ENCODE assay signal across 8 cellular contexts in the genomic region with DNA sequence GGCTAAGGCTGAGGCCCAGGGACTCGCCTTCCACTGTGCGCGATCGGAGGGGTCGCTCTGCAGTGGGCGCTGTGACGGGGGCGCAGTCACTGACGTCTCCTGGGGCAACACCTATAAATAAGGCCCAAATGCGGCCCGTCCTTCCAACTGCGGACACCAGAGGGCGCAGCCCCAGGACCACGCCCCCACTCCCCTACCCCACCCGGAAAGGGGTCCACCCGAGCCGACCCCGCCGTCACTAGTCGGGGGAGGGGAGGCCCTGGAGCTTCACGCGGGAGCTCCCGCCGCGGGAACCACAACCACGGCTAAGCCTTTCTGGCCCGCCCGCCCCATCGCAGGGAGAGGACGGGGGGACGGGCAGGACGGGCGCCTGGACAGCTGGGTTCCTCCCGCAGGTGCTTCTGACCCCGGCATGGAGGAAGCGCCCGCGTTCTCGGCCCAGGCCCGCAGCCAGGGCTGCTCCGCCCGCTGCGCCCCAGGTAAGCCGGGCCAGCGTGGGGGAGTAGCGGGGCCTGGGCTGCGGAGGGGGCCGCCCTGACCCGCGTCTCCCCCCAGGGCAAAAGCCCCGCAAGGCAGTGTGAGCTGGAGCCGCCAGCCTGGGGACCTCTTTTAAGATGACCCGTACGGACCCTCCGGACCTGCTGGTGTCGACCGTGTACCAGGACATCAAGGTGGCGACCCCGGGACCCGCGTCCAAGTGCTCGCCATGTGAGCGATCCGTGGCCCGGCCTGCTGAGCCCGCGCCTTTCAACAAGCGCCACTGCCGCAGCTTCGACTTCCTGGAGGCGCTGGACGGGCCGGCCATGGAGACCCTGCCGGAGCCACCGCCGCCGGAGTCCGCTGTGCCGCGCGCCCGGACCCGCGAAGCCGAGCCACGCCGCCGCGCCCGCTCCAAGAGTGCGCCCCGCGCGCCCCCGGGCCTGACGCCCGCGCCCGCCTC. TPM values are rescaled to one million over a fixed set of nuclear protein-coding genes. Genes with fewer than 3 reads are reported as not detected.
A peak's percentile ranks its signal among the peaks of the same experiment; 100 is the strongest.
DNase-seq lines count a peak whose midpoint lies in the region; ATAC-seq and TF ChIP-seq lines count a peak whose summit lies in the region.
"Not testable (repeated sequence)": the region's sequence is repeated elsewhere in the genome, so short reads cannot be mapped to it uniquely, and the experiment has no call there.

No MANE protein-coding gene starts in this region.

- WGBS in spleen, 5 donors: 8 to 22% (median 14%) methylated on average over 8 to 99 of the region's 99 CpGs
- WGBS in thymus: 9% methylated on average over 99 of the region's 99 CpGs

- H3K36me3 ChIP-seq in WERI-Rb-1 (peaks cover 17% of the 10 kb centered on the region), left lung (peaks cover 0 to 20% of the 10 kb centered on the region in 2 donors), spleen (peaks cover 0 to 40% (median 16%) of the 10 kb centered on the region in 6 donors), thymus (ENCODE audit: control insufficient read depth, insufficient read depth) (peaks cover 22% of the 10 kb centered on the region)

- not testable (repeated sequence) for H3K27me3 ChIP-seq in WERI-Rb-1 (ENCODE audit: insufficient read depth, low read depth, severe bottlenecking); dorsolateral prefrontal cortex
- H3K27me3 ChIP-seq in left lung (peaks cover 33 to 61% of the 10 kb centered on the region in 2 donors), spleen (replicated peaks in 1 of 7) (peaks cover 0 to 57% (median 45%) of the 10 kb centered on the region in 7 donors), thymus (ENCODE audit: control insufficient read depth, insufficient read depth) (peaks cover 55% of the 10 kb centered on the region)

- H3K4me1 ChIP-seq in left lung (peaks cover 25 to 62% of the 10 kb centered on the region in 2 donors), spleen (peaks cover 39 to 91% (median 75%) of the 10 kb centered on the region in 6 donors), thymus (ENCODE audit: control insufficient read depth, insufficient read depth, low read length) (peaks cover 15% of the 10 kb centered on the region)

- peak; percentile 64 for DNase-seq in DMS 273 (lab: John Stamatoyannopoulos, UW; ENCODE audit: unreplicated experiment)
- DNase-seq in NB4 (ENCODE audit: low read depth); left lung; spleen: not testable (repeated sequence)
- DNase-seq in WERI-Rb-1: peak; percentile 67
- peak; percentile 87 for DNase-seq in activated effector memory CD4-positive, alpha-beta T cell treated with anti-CD3 and anti-CD28 coated beads, Interleukin-2, amount 50 U/mL, for 16 hours
- DNase-seq in dorsolateral prefrontal cortex: peak in 3 of 10 donors; percentile 47 to 61 (median 53)

- intact Hi-C loops in dorsolateral prefrontal cortex (cut with DNase I): loop anchor here (2.0 to 5.0 kb wide), 3 partner anchors 35 to 98 kb away; a partner anchor contains a TSS
- intact Hi-C loops in left lung (cut with DNase I): not testable (repeated sequence)
- intact Hi-C loops in spleen (cut with DNase I; ENCODE audit: low total_unique reads): loop anchor here (10.0 kb wide), 1 partner anchor 101 kb away; a partner anchor contains a TSS

- ATAC-seq in left lung: not testable (repeated sequence)

- not testable (repeated sequence) for H3K4me3 ChIP-seq in NB4 (ENCODE audit: low read depth, low read length); WERI-Rb-1 (ENCODE audit: low read depth, low read length); left lung
- H3K4me3 ChIP-seq in dorsolateral prefrontal cortex (peak overlapping the region in 58 of 59 donors; percentile 24 to 88 (median 74)), spleen (peak overlapping the region in 6 of 8 donors; percentile 55 to 95 (median 66)), thymus (ENCODE audit: low read length) (peak overlapping the region; percentile 21)

- not testable (repeated sequence) for H3K27ac ChIP-seq in WERI-Rb-1; left lung; thymus (ENCODE audit: low read depth)
- H3K27ac ChIP-seq in dorsolateral prefrontal cortex (peak overlapping the region in 44 of 59 donors; percentile 33 to 99 (median 94)), spleen (peak overlapping the region in 5 of 8 donors; percentile 81 to 90 (median 87))

- TF ChIP-seq CTCF in NB4 (IDR thresholded peaks at IDR 0.05; ENCODE audit: low read depth, low read length) (peak; percentile 21), WERI-Rb-1 (IDR thresholded peaks at IDR 0.05; ENCODE audit: low read depth, low read length) (peak; percentile 34; the same call in 1 of the 2 replicates), dorsolateral prefrontal cortex (IDR thresholded peaks at IDR 0.05 in 54 of 56, conservative IDR thresholded peaks at IDR 0.05 in 2 of 56; ENCODE audit: low read depth in 1 of 56, partially characterized antibody in 56 of 56) (peak in 55 of 56 donors; percentile 40 to 83 (median 68)), left lung (IDR thresholded peaks at IDR 0.05) (peak; percentile 58 to 74), spleen (IDR thresholded peaks at IDR 0.05 in 8 of 11, conservative IDR thresholded peaks at IDR 0.05 in 3 of 11) (peak in 10 of 11 experiments; percentile 11 to 84 (median 70))

- TF ChIP-seq POLR2A in NB4 (IDR thresholded peaks at IDR 0.05; ENCODE audit: extremely low read depth, insufficient read length); spleen (IDR thresholded peaks at IDR 0.05): not testable (repeated sequence)

- H3K9me3 ChIP-seq in WERI-Rb-1 (ENCODE audit: severe bottlenecking); left lung; spleen; thymus (ENCODE audit: control insufficient read depth): not testable (repeated sequence)

RNA-seq across cellular contexts. Expression of a gene that starts 1.8 kb away (rescaled TPM):
- total RNA-seq in dorsolateral prefrontal cortex (10 to 100 TPM; 22.9 to 89.8 (median 47.9) TPM), left lung (1 to 10 TPM; 1.7 to 2.6 TPM), spleen (10 to 100 TPM in 1 of 7 donors, 1 to 10 TPM in 6; 3.3 to 13.1 (median 6.3) TPM)
- polyA plus RNA-seq in spleen (1 to 10 TPM in 2 of 3 donors, under 1 TPM in 1; 0.91 to 3.9 (median 1.0) TPM), thymus (1.8 TPM)

RNA-seq across cellular contexts. Expression of a gene that starts 5.1 kb away (rescaled TPM):
- total RNA-seq in dorsolateral prefrontal cortex (100 to 1,000 TPM in 65 of 120 experiments, 10 to 100 TPM in 55; 68.1 to 140 (median 101) TPM), left lung (100 to 1,000 TPM; 118 to 151 TPM), spleen (10 to 100 TPM; 32.3 to 71.0 (median 63.3) TPM)
- polyA plus RNA-seq in spleen (100 to 1,000 TPM in 2 of 3 donors, 10 to 100 TPM in 1; 95.9 to 117 (median 106) TPM), thymus (85.7 TPM)

RNA-seq across cellular contexts. Expression of a gene that starts 8.1 kb away (rescaled TPM):
- total RNA-seq in dorsolateral prefrontal cortex (10 to 100 TPM in 28 of 120 experiments, 1 to 10 TPM in 92; 2.7 to 18.6 (median 7.0) TPM), left lung (10 to 100 TPM; 14.7 to 16.0 TPM), spleen (10 to 100 TPM in 5 of 7 donors, 1 to 10 TPM in 2; 5.4 to 20.8 (median 11.3) TPM)
- polyA plus RNA-seq in spleen (10 to 100 TPM in 2 of 3 donors, 1 to 10 TPM in 1; 4.9 to 32.0 (median 12.7) TPM), thymus (14.0 TPM)

RNA-seq across cellular contexts. Expression of a gene that starts 22.0 kb away (rescaled TPM):
- 100 to 1,000 TPM; 145 to 331 (median 249) TPM for total RNA-seq in dorsolateral prefrontal cortex
- 100 to 1,000 TPM; 247 to 288 TPM for total RNA-seq in left lung
- 100 to 1,000 TPM; 184 to 241 (median 225) TPM for total RNA-seq in spleen
- polyA plus RNA-seq in spleen: 100 to 1,000 TPM; 347 to 462 (median 441) TPM
- 407 TPM for polyA plus RNA-seq in thymus

RNA-seq across cellular contexts. Expression of a gene that starts 36.3 kb away (rescaled TPM):
- total RNA-seq in dorsolateral prefrontal cortex: 100 to 1,000 TPM in 114 of 120 experiments, 10 to 100 TPM in 6; 86.8 to 178 (median 121) TPM
- 10 to 100 TPM; 75.9 to 80.8 TPM for total RNA-seq in left lung
- total RNA-seq in spleen: 10 to 100 TPM; 47.9 to 68.2 (median 58.2) TPM
- polyA plus RNA-seq in spleen: 10 to 100 TPM; 32.7 to 70.0 (median 38.3) TPM
- polyA plus RNA-seq in thymus: 55.1 TPM
